15 cellular contexts compared by ENCODE assay signal in the genomic region with DNA sequence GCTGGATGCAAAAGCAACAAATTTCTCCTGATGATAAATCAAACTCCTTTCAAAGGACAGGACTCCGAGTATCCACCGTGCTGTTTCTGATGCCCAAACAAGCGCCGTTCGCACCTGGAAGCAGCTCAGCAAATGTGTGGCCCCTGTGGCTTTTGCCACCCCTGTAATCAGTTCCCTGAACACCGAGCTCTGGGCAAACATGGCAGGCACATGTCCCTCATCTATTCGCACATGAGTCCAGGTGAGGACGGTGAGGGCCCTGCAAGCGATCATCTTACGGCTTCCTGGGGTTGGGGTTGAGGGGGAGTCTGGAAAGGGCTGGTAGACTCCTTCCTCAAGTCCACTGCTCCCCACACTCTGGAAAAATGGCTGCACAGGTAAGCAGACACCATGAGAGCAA. TPM values are rescaled to one million over a fixed set of nuclear protein-coding genes. Genes with fewer than 3 reads are reported as not detected.
A peak's percentile ranks its signal among the peaks of the same experiment; 100 is the strongest.
DNase-seq lines count a peak whose midpoint lies in the region; ATAC-seq and TF ChIP-seq lines count a peak whose summit lies in the region.
"Had no signal": no experiment of that assay in that cellular context is flagged by ENCODE, and none has a peak within 500 bp of the region (broad histone marks: within the 10 kb centered on the region; RNA-seq: fewer than 3 reads in every experiment).

No MANE protein-coding gene starts in this region.

- no peak overlapping the region for H3K4me3 Mint-ChIP-seq in central memory CD8-positive, alpha-beta T cell

- H3K9me3 Mint-ChIP-seq in central memory CD8-positive, alpha-beta T cell: no peaks in the 10 kb centered on the region

- H3K36me3 Mint-ChIP-seq in central memory CD8-positive, alpha-beta T cell (ENCODE audit: insufficient read depth): peaks cover 35% of the 10 kb centered on the region

- peak; percentile 50 for DNase-seq in activated CD8-positive, alpha-beta memory T cell treated with anti-CD3 and anti-CD28 coated beads for 24 hours
- DNase-seq in activated CD8-positive, alpha-beta memory T cell treated with anti-CD3 and anti-CD28 coated beads, Interleukin-2, amount 50 U/mL, for 48 hours: no peak
- DNase-seq in GM13976 (ENCODE audit: low spot score): peak; percentile 10
- no peak for DNase-seq in central memory CD8-positive, alpha-beta T cell (ENCODE audit: low spot score in 2 of 2)
- DNase-seq in posterior vena cava (ENCODE audit: low spot score): peak; percentile 65
- no peak for DNase-seq in amniotic stem cell (lab: John Stamatoyannopoulos, UW)
- DNase-seq in left ventricle myocardium superior: no peak
- no peak for DNase-seq in RKO (ENCODE audit: low spot score)
- DNase-seq: 8988T, GF-D8, KBM-7, NCI-H1105 treated with DMSO at 0.1 percent for 48 hours, NCI-H1694, Peyer's patch had no signal

- peaks cover 20% of the 10 kb centered on the region for H3K4me1 Mint-ChIP-seq in central memory CD8-positive, alpha-beta T cell

- TF ChIP-seq CTCF in GM13976 (IDR thresholded peaks at IDR 0.05; ENCODE audit: borderline replicate concordance, control extremely low read depth, extremely low read depth, insufficient read depth, missing control alignments): no peak

- in situ Hi-C loops in GM13976 (cut with MboI; ENCODE audit: low sequenced_read_pairs, unreplicated experiment): no loop called here

- no peak for ATAC-seq in central memory CD8-positive, alpha-beta T cell (replicated peaks; ENCODE audit: extremely low read depth, poor library complexity, severe bottlenecking)
- no peak for ATAC-seq in left ventricle myocardium superior
- ATAC-seq: Right ventricle myocardium inferior had no signal

- H3K27ac Mint-ChIP-seq in central memory CD8-positive, alpha-beta T cell (ENCODE audit: low read depth): peak overlapping the region; percentile 78

- intact Hi-C loops in posterior vena cava (cut with DNase I): no loop called here
- intact Hi-C loops in left ventricle myocardium superior (cut with micrococcal nuclease): no loop called here

- no peaks in the 10 kb centered on the region for H3K27me3 Mint-ChIP-seq in central memory CD8-positive, alpha-beta T cell

RNA-seq across cellular contexts. Expression of a gene that starts 23.7 kb away (rescaled TPM):
- 10 to 100 TPM; 18.3 to 45.4 TPM for total RNA-seq in posterior vena cava
- 13.0 TPM for total RNA-seq in left ventricle myocardium superior

Comparison
In these comparisons a context has a peak if more than half of its experiments do, and no peak if none do; other contexts are left out.
1. DNase-seq: peak in activated CD8-positive, alpha-beta memory T cell treated with anti-CD3 and anti-CD28 coated beads for 24 hours (single experiment), GM13976 (single experiment) and posterior vena cava (single experiment); none in activated CD8-positive, alpha-beta memory T cell treated with anti-CD3 and anti-CD28 coated beads, Interleukin-2, amount 50 U/mL, for 48 hours (single experiment), central memory CD8-positive, alpha-beta T cell (0 of 2), amniotic stem cell (single experiment), left ventricle myocardium superior (single experiment) and RKO (single experiment).